22 cellular contexts compared by ENCODE assay signal in genomic region chr7:133314084-133314483, GRCh38.
"Had no signal": no experiment of that assay in that cellular context is flagged by ENCODE, and none has a peak within 500 bp of the region (broad histone marks: within the 10 kb centered on the region; RNA-seq: fewer than 3 reads in every experiment).

No MANE protein-coding gene starts in this region.

- H3K27ac Mint-ChIP-seq: dendritic cell treated with granulocyte-macrophage colony-stimulating factor and Interleukin-4, amounts not matched to agents 40 ng/mL and 50 ng/mL, for 4 days; endodermal cell had no signal

- H3K9me3 Mint-ChIP-seq: dendritic cell treated with granulocyte-macrophage colony-stimulating factor and Interleukin-4, amounts not matched to agents 40 ng/mL and 50 ng/mL, for 4 days; effector memory CD8-positive, alpha-beta T cell; endodermal cell had no signal

- ATAC-seq: esophagus mucosa, foreskin keratinocyte, gastrocnemius medialis, gastroesophageal sphincter, heart left ventricle, heart right ventricle had no signal

- H3K4me3 Mint-ChIP-seq: dendritic cell treated with granulocyte-macrophage colony-stimulating factor and Interleukin-4, amounts not matched to agents 40 ng/mL and 50 ng/mL, for 4 days; effector memory CD8-positive, alpha-beta T cell; endodermal cell had no signal

- DNase-seq: colonic mucosa; cortex of kidney; dermis blood vessel endothelial cell; dorsolateral prefrontal cortex; effector CD4-positive, alpha-beta T cell; effector CD8-positive, alpha-beta T cell; effector memory CD4-positive, alpha-beta T cell; effector memory CD8-positive, alpha-beta T cell; endodermal cell; erythroblast; esophagus squamous epithelium; foreskin fibroblast; foreskin keratinocyte; foreskin melanocyte; gastrocnemius medialis; glutamatergic neuron; head of caudate nucleus; heart left ventricle; heart right ventricle had no signal

- H3K27me3 Mint-ChIP-seq: dendritic cell treated with granulocyte-macrophage colony-stimulating factor and Interleukin-4, amounts not matched to agents 40 ng/mL and 50 ng/mL, for 4 days; effector memory CD8-positive, alpha-beta T cell had no signal
